ENCODE assay signal across 8 cellular contexts in genomic region chr19:15200575-15201364, GRCh38. TPM values are rescaled to one million over a fixed set of nuclear protein-coding genes. Genes with fewer than 3 reads are reported as not detected.
DNase-seq lines count a peak whose midpoint lies in the region; ATAC-seq and TF ChIP-seq lines count a peak whose summit lies in the region.

Gene NOTCH3 (minus strand): TSS chr19:15200995. CDS start chr19:15200905, 90 bp downstream.

- intact Hi-C loops in left cardiac atrium (cut with DNase I): no loop called here
- intact Hi-C loops in sciatic nerve (cut with DNase I): no loop called here

- H3K4me3 ChIP-seq in WI38 (ENCODE audit: low read depth, low read length): peak within 1 kb of the TSS; percentile 70

- DNase-seq in EH (ENCODE audit: low read depth) (peak; percentile 46), left cardiac atrium (no peak), sciatic nerve (ENCODE audit: low spot score) (peak; percentile 63), NCI-H524 (lab: John Stamatoyannopoulos, UW) (no peak), NCI-H526 treated with DMSO at 0.1 percent for 48 hours (lab: John Stamatoyannopoulos, UW) (no peak)
- no peak for DNase-seq in stimulated activated CD8-positive, alpha-beta memory T cell treated with anti-CD3 and anti-CD28 coated beads, Interleukin-4, amount 100 ng/mL, for 48 hours

- TF ChIP-seq CTCF in WI38 (IDR thresholded peaks at IDR 0.05; ENCODE audit: low read depth, low read length): no peak

- ATAC-seq in left cardiac atrium: peak; percentile 22 to 72
- no peak for ATAC-seq in sciatic nerve
- no peak for ATAC-seq in GM19452 (IDR thresholded peaks at IDR 0.05; ENCODE audit: unreplicated experiment)

RNA-seq across cellular contexts. Expression of gene NOTCH3, which starts in this region (rescaled TPM):
- 10 to 100 TPM; 34.4 to 35.4 TPM for total RNA-seq in left cardiac atrium
- total RNA-seq in sciatic nerve: 124 TPM

Comparison
In these comparisons a context has a peak if more than half of its experiments do, and no peak if none do; other contexts are left out.
1. DNase-seq: peak in EH (single experiment) and sciatic nerve (single experiment); none in left cardiac atrium (single experiment), NCI-H524 (0 of 2), stimulated activated CD8-positive, alpha-beta memory T cell treated with anti-CD3 and anti-CD28 coated beads, Interleukin-4, amount 100 ng/mL, for 48 hours (single experiment) and NCI-H526 treated with DMSO at 0.1 percent for 48 hours (single experiment).
2. ATAC-seq: peak in left cardiac atrium (2 of 2); none in sciatic nerve (single experiment) and GM19452 (single experiment).